ENCODE assay signal across 17 cellular contexts in the genomic region with DNA sequence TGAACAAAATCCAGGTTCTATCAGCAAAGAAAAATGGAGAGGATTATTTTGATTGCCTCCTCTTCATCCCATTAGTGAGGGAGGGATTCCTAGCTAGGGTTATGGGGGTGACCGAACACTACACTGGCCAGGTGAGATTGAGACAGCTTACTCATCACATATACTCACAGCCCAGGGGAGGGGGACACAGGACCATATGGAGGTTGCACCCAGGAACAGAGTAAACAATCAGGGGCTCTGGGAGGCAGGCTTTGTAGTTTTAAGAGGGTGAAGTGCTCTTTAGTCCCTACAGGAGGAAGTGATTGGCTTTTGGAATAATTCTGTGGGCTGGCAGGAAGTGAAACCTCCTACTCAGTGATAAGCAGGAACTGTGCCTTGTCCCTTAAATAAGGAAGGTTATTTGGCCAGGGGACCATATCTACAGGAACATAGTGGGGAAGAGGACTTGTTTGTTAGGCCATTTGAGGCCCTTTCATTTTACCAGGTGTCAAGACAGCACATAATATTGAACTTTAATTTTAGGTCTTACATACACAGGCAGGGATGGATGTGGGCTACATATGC. TPM values are rescaled to one million over a fixed set of nuclear protein-coding genes. Genes with fewer than 3 reads are reported as not detected.
DNase-seq lines count a peak whose midpoint lies in the region; ATAC-seq, FAIRE-seq and TF ChIP-seq lines count a peak whose summit lies in the region.
"Had no signal": no experiment of that assay in that cellular context is flagged by ENCODE, and none has a peak within 500 bp of the region (broad histone marks: within the 10 kb centered on the region; RNA-seq: fewer than 3 reads in every experiment).

No MANE protein-coding gene starts in this region.

- TF ChIP-seq CTCF in activated B cell treated with CpG ODN at 0.5 μM for 24 hours (IDR thresholded peaks at IDR 0.05) (no peak), kidney (IDR thresholded peaks at IDR 0.05; ENCODE audit: borderline replicate concordance, extremely low read depth, insufficient read depth) (no peak)

- FAIRE-seq in kidney (lab: Jason Lieb, UNC), result no peak
- FAIRE-seq: A204.1, GM12892 had no signal

- no peak overlapping the region for H3K27ac ChIP-seq in kidney (ENCODE audit: low read depth in 2 of 2, low read length in 2 of 2)
- H3K27ac ChIP-seq: SJSA1 had no signal

- intact Hi-C loops in activated B cell treated with CpG ODN at 0.5 μM for 24 hours (cut with micrococcal nuclease) (loop anchor here (1.0 to 2.0 kb wide), 2 partner anchors 11 to 16 kb away; no protein-coding TSS in a partner anchor), kidney (cut with DNase I) (no loop called here)

- H3K9me3 ChIP-seq in kidney (ENCODE audit: control insufficient read depth in 1 of 2, low read length in 2 of 2), result no peaks in the 10 kb centered on the region
- H3K9me3 ChIP-seq: HAP-1, SJSA1 had no signal

- H3K27ac Mint-ChIP-seq in activated B cell treated with CpG ODN at 0.5 μM for 24 hours, result peak overlapping the region; percentile 76
- H3K27ac Mint-ChIP-seq: activated T-helper 2 cell treated with anti-CD3 and anti-CD28 coated beads, Interferon-gamma antibody, Interleukin-2, Interleukin-4, amounts not matched to agents 10 μg/mL and 5 μg/mL and 100 μg/mL, durations not matched to agents 14 hours and 24 hours and 36 hours; type B pancreatic cell had no signal

- H3K27me3 Mint-ChIP-seq in activated B cell treated with CpG ODN at 0.5 μM for 24 hours, result no peaks in the 10 kb centered on the region
- H3K27me3 Mint-ChIP-seq: type B pancreatic cell had no signal

- ATAC-seq in activated B cell treated with CpG ODN at 0.5 μM for 24 hours (ENCODE audit: low read depth), result peak; percentile 65
- no peak for ATAC-seq in GM21390 (IDR thresholded peaks at IDR 0.05; ENCODE audit: unreplicated experiment)

- CTCF ChIA-PET in activated B cell treated with CpG ODN at 0.5 μM for 24 hours (lab: Charles Lee), result interaction anchor here (1.4 kb wide), 1 partner anchor 168 kb away, joined by 4 read pairs; a partner anchor contains a TSS

- POLR2A ChIA-PET in activated B cell treated with CpG ODN at 0.5 μM for 24 hours (lab: Charles Lee), result interaction anchor here (0.5 to 1.3 kb wide), 3 partner anchors 13 to 45 kb away, joined by 3 to 4 read pairs (median 3); no protein-coding TSS in a partner anchor

- no peaks in the 10 kb centered on the region for H3K36me3 Mint-ChIP-seq in activated B cell treated with CpG ODN at 0.5 μM for 24 hours (ENCODE audit: low read depth)
- H3K36me3 Mint-ChIP-seq: type B pancreatic cell had no signal

- peaks cover 23% of the 10 kb centered on the region for H3K4me1 Mint-ChIP-seq in activated B cell treated with CpG ODN at 0.5 μM for 24 hours

- peaks cover 10 to 17% of the 10 kb centered on the region in 2 donors for H3K4me1 ChIP-seq in kidney (ENCODE audit: control insufficient read depth in 1 of 2, insufficient read depth in 1 of 2, low read depth in 1 of 2, low read length in 2 of 2)

- no peak overlapping the region for H3K9ac ChIP-seq in kidney (ENCODE audit: low read length in 2 of 2)

- H3K36me3 ChIP-seq in kidney (ENCODE audit: control insufficient read depth in 1 of 2, insufficient read depth in 2 of 2, low read length in 2 of 2), result no peaks in the 10 kb centered on the region
- H3K36me3 ChIP-seq: HAP-1, SJSA1 had no signal

- DNase-seq in NCI-H2171 treated with DMSO at 0.1 percent for 48 hours (lab: John Stamatoyannopoulos, UW), result peak; percentile 60
- DNase-seq in NCI-H2171 (lab: John Stamatoyannopoulos, UW), result no peak
- peak; percentile 97 for DNase-seq in NCI-H82 (lab: John Stamatoyannopoulos, UW)
- DNase-seq in activated B cell treated with CpG ODN at 0.5 μM for 24 hours, result no peak
- DNase-seq in pons (ENCODE audit: low spot score), result peak; percentile 54
- no peak for DNase-seq in kidney
- no peak for DNase-seq in middle frontal gyrus (ENCODE audit: extremely low spot score, low spot score)
- DNase-seq: activated CD4-positive, alpha-beta T cell treated with anti-CD3 and anti-CD28 coated beads for 48 hours; DMS 273 treated with DMSO at 0.1 percent for 48 hours; NCI-H2029 treated with DMSO at 0.1 percent for 48 hours had no signal

- H3K9me3 Mint-ChIP-seq in activated B cell treated with CpG ODN at 0.5 μM for 24 hours, result no peaks in the 10 kb centered on the region
- H3K9me3 Mint-ChIP-seq: activated T-helper 2 cell treated with anti-CD3 and anti-CD28 coated beads, Interferon-gamma antibody, Interleukin-2, Interleukin-4, amounts not matched to agents 10 μg/mL and 5 μg/mL and 100 μg/mL, durations not matched to agents 14 hours and 24 hours and 36 hours; type B pancreatic cell had no signal

- no peak overlapping the region for H3K4me3 ChIP-seq in kidney (ENCODE audit: low read length in 2 of 2)
- H3K4me3 ChIP-seq: HAP-1, SJSA1 had no signal

- H3K4me3 Mint-ChIP-seq in activated B cell treated with CpG ODN at 0.5 μM for 24 hours, result peak overlapping the region; percentile 44
- H3K4me3 Mint-ChIP-seq: type B pancreatic cell had no signal

RNA-seq across cellular contexts. Expression of a gene that starts 17.5 kb away (rescaled TPM):
- 8.8 and 10.0 TPM in 2 replicates for total RNA-seq in activated B cell treated with CpG ODN at 0.5 μM for 24 hours
- 19.0 TPM for total RNA-seq in kidney
- polyA plus RNA-seq in kidney (ENCODE audit: insufficient read depth, low read depth, low replicate concordance), result 24.5 TPM

RNA-seq across cellular contexts. Expression of a gene that starts 40.8 kb away (rescaled TPM):
- total RNA-seq in activated B cell treated with CpG ODN at 0.5 μM for 24 hours (63.0 and 67.3 TPM in 2 replicates), kidney (71.7 TPM)
- 138 TPM for polyA plus RNA-seq in kidney (ENCODE audit: insufficient read depth, low read depth, low replicate concordance)

Comparison
In these comparisons a context has a peak if more than half of its experiments do, and no peak if none do; other contexts are left out.
1. DNase-seq: peak in NCI-H2171 treated with DMSO at 0.1 percent for 48 hours (single experiment), NCI-H82 (single experiment) and pons (single experiment); none in NCI-H2171 (single experiment), activated B cell treated with CpG ODN at 0.5 μM for 24 hours (single experiment), kidney (single experiment) and middle frontal gyrus (single experiment).